In genomic region chr10:97362310-97363033, GRCh38 we compare ENCODE assay signal across 18 cellular contexts. TPM values are rescaled to one million over a fixed set of nuclear protein-coding genes. Genes with fewer than 3 reads are reported as not detected.
DNase-seq lines count a peak whose midpoint lies in the region; ATAC-seq and TF ChIP-seq lines count a peak whose summit lies in the region.
"Had no signal": no experiment of that assay in that cellular context is flagged by ENCODE, and none has a peak within 500 bp of the region (broad histone marks: within the 10 kb centered on the region; RNA-seq: fewer than 3 reads in every experiment).

No MANE protein-coding gene starts in this region.

- H3K9me3 Mint-ChIP-seq in activated naive CD4-positive, alpha-beta T cell treated with anti-CD3 and anti-CD28 coated beads, Interleukin-2, amount 50 U/mL, for 72 hours = no peaks in the 10 kb centered on the region
- no peaks in the 10 kb centered on the region for H3K9me3 Mint-ChIP-seq in activated naive CD4-positive, alpha-beta T cell treated with anti-CD3 and anti-CD28 coated beads for 36 hours
- H3K9me3 Mint-ChIP-seq in IgD-negative memory B cell = no peaks in the 10 kb centered on the region
- H3K9me3 Mint-ChIP-seq: CD8-positive, alpha-beta memory T cell had no signal

- intact Hi-C loops in activated naive CD4-positive, alpha-beta T cell treated with anti-CD3 and anti-CD28 coated beads for 36 hours (cut with micrococcal nuclease) = no loop called here
- intact Hi-C loops in left lung (cut with DNase I) (no loop called here), upper lobe of right lung (cut with DNase I) (no loop called here), posterior cingulate gyrus (cut with DNase I) (no loop called here)

- no peaks in the 10 kb centered on the region for H3K27me3 Mint-ChIP-seq in activated naive CD4-positive, alpha-beta T cell treated with anti-CD3 and anti-CD28 coated beads for 36 hours (ENCODE audit: low read depth)
- H3K27me3 Mint-ChIP-seq in IgD-negative memory B cell = no peaks in the 10 kb centered on the region
- H3K27me3 Mint-ChIP-seq: CD8-positive, alpha-beta memory T cell had no signal

- H3K36me3 Mint-ChIP-seq in activated naive CD4-positive, alpha-beta T cell treated with anti-CD3 and anti-CD28 coated beads, Interleukin-2, amount 50 U/mL, for 72 hours = peaks cover 7 to 14% of the 10 kb centered on the region in 2 donors
- peaks cover 31% of the 10 kb centered on the region for H3K36me3 Mint-ChIP-seq in activated naive CD4-positive, alpha-beta T cell treated with anti-CD3 and anti-CD28 coated beads for 36 hours (ENCODE audit: low read depth)
- H3K36me3 Mint-ChIP-seq in IgD-negative memory B cell = peaks cover 12% of the 10 kb centered on the region

- CTCF ChIA-PET in activated naive CD4-positive, alpha-beta T cell treated with anti-CD3 and anti-CD28 coated beads for 36 hours (lab: Charles Lee) = interaction anchor here (1.2 kb wide), 1 partner anchor 152 kb away, joined by 4 read pairs; no protein-coding TSS in a partner anchor

- no peaks in the 10 kb centered on the region for H3K9me3 ChIP-seq in left lung
- H3K9me3 ChIP-seq in upper lobe of right lung = no peaks in the 10 kb centered on the region

- no peak for ATAC-seq in activated naive CD4-positive, alpha-beta T cell treated with anti-CD3 and anti-CD28 coated beads, Interleukin-2, amount 50 U/mL, for 72 hours
- ATAC-seq in left lung (peak; percentile 57), upper lobe of right lung (peak; percentile 20), GM21390 (IDR thresholded peaks at IDR 0.05; ENCODE audit: unreplicated experiment) (no peak)
- ATAC-seq: HepG2, SK-N-SH treated with all-trans-retinoic acid at 6 μM for 48 hours had no signal

- H3K4me1 Mint-ChIP-seq in activated naive CD4-positive, alpha-beta T cell treated with anti-CD3 and anti-CD28 coated beads for 36 hours (ENCODE audit: low read depth) = no peaks in the 10 kb centered on the region
- H3K4me1 Mint-ChIP-seq in IgD-negative memory B cell = peaks cover 17 to 25% (median 20%) of the 10 kb centered on the region in 3 donors
- H3K4me1 Mint-ChIP-seq: CD8-positive, alpha-beta memory T cell had no signal

- no peak for DNase-seq in activated naive CD4-positive, alpha-beta T cell treated with anti-CD3 and anti-CD28 coated beads, Interleukin-2, amount 50 U/mL, for 72 hours (ENCODE audit: low spot score in 2 of 2)
- DNase-seq in activated naive CD4-positive, alpha-beta T cell treated with anti-CD3 and anti-CD28 coated beads for 36 hours = no peak
- DNase-seq in left lung (peak in 1 of 2 donors; percentile 51), upper lobe of right lung (no peak), posterior cingulate gyrus (no peak)
- DNase-seq in stimulated activated CD4-positive, alpha-beta T cell treated with anti-CD3 and anti-CD28 coated beads, Interleukin-4, amount 100 ng/mL, for 1 hour = no peak
- DNase-seq: CD8-positive, alpha-beta memory T cell; DMS79 treated with DMSO at 0.1 percent for 48 hours; GOT3; KG1; NCI-H1694 treated with DMSO at 0.1 percent for 48 hours; NCI-H748 treated with DMSO at 0.1 percent for 48 hours; RPMI8226; SIG-M5 had no signal

- H3K4me1 ChIP-seq in left lung (peaks cover 0 to 72% of the 10 kb centered on the region in 2 donors), upper lobe of right lung (no peaks in the 10 kb centered on the region)

- H3K27ac Mint-ChIP-seq in activated naive CD4-positive, alpha-beta T cell treated with anti-CD3 and anti-CD28 coated beads, Interleukin-2, amount 50 U/mL, for 72 hours = peak overlapping the region; percentile 19 to 88
- H3K27ac Mint-ChIP-seq in activated naive CD4-positive, alpha-beta T cell treated with anti-CD3 and anti-CD28 coated beads for 36 hours = no peak overlapping the region
- H3K27ac Mint-ChIP-seq in IgD-negative memory B cell = peak overlapping the region in 2 of 3 donors; percentile 66 to 84

- no peak overlapping the region for H3K4me3 Mint-ChIP-seq in activated naive CD4-positive, alpha-beta T cell treated with anti-CD3 and anti-CD28 coated beads for 36 hours
- no peak overlapping the region for H3K4me3 Mint-ChIP-seq in IgD-negative memory B cell
- H3K4me3 Mint-ChIP-seq: CD8-positive, alpha-beta memory T cell had no signal

- H3K36me3 ChIP-seq in left lung (peaks cover 0 to 89% of the 10 kb centered on the region in 2 donors), upper lobe of right lung (peaks cover 8% of the 10 kb centered on the region)

- no peak for TF ChIP-seq CTCF in left lung (IDR thresholded peaks at IDR 0.05)
- TF ChIP-seq CTCF in upper lobe of right lung (IDR thresholded peaks at IDR 0.05) = no peak

- H3K27me3 ChIP-seq in left lung = no peaks in the 10 kb centered on the region
- no peaks in the 10 kb centered on the region for H3K27me3 ChIP-seq in upper lobe of right lung

- H3K27ac ChIP-seq in left lung (peak overlapping the region in 1 of 2 donors; percentile 7), upper lobe of right lung (no peak overlapping the region)

- H3K4me3 ChIP-seq in left lung (no peak overlapping the region), upper lobe of right lung (no peak overlapping the region)

RNA-seq across cellular contexts. Expression of gene FRAT2, which starts 27.9 kb away (rescaled TPM):
- 10 to 100 TPM in 1 of 2 donors, 1 to 10 TPM in 1; 6.9 to 12.5 TPM for total RNA-seq in activated naive CD4-positive, alpha-beta T cell treated with anti-CD3 and anti-CD28 coated beads, Interleukin-2, amount 50 U/mL, for 72 hours
- total RNA-seq in activated naive CD4-positive, alpha-beta T cell treated with anti-CD3 and anti-CD28 coated beads for 36 hours = 1 to 10 TPM; 5.1 to 5.6 TPM
- 7.3 TPM for polyA plus RNA-seq in IgD-negative memory B cell
- total RNA-seq in left lung (10 to 100 TPM; 12.8 to 30.2 TPM), upper lobe of right lung (20.4 TPM)

RNA-seq across cellular contexts. Expression of gene RRP12, which starts 38.7 kb away (rescaled TPM):
- total RNA-seq in activated naive CD4-positive, alpha-beta T cell treated with anti-CD3 and anti-CD28 coated beads, Interleukin-2, amount 50 U/mL, for 72 hours = 10 to 100 TPM; 41.4 to 43.1 TPM
- total RNA-seq in activated naive CD4-positive, alpha-beta T cell treated with anti-CD3 and anti-CD28 coated beads for 36 hours = 10 to 100 TPM; 51.0 to 55.2 TPM
- polyA plus RNA-seq in IgD-negative memory B cell = 15.0 TPM
- 10 to 100 TPM; 21.2 to 40.4 TPM for total RNA-seq in left lung
- total RNA-seq in upper lobe of right lung = 23.7 TPM

RNA-seq across cellular contexts. Expression of gene FRAT1, which starts 43.4 kb away (rescaled TPM):
- total RNA-seq in activated naive CD4-positive, alpha-beta T cell treated with anti-CD3 and anti-CD28 coated beads, Interleukin-2, amount 50 U/mL, for 72 hours = 1 to 10 TPM; 2.7 to 4.0 TPM
- 1 to 10 TPM; 2.3 to 3.0 TPM for total RNA-seq in activated naive CD4-positive, alpha-beta T cell treated with anti-CD3 and anti-CD28 coated beads for 36 hours
- polyA plus RNA-seq in IgD-negative memory B cell = 6.2 TPM
- total RNA-seq in left lung (10 to 100 TPM in 1 of 2 donors, 1 to 10 TPM in 1; 5.2 to 10.8 TPM), upper lobe of right lung (10.4 TPM)

Comparison
In these comparisons a context has a peak if more than half of its experiments do, and no peak if none do; other contexts are left out.
1. ATAC-seq: peak in left lung (single experiment) and upper lobe of right lung (single experiment); none in activated naive CD4-positive, alpha-beta T cell treated with anti-CD3 and anti-CD28 coated beads, Interleukin-2, amount 50 U/mL, for 72 hours (0 of 2) and GM21390 (single experiment).